ENCODE assay signal across 16 cellular contexts in the genomic region with DNA sequence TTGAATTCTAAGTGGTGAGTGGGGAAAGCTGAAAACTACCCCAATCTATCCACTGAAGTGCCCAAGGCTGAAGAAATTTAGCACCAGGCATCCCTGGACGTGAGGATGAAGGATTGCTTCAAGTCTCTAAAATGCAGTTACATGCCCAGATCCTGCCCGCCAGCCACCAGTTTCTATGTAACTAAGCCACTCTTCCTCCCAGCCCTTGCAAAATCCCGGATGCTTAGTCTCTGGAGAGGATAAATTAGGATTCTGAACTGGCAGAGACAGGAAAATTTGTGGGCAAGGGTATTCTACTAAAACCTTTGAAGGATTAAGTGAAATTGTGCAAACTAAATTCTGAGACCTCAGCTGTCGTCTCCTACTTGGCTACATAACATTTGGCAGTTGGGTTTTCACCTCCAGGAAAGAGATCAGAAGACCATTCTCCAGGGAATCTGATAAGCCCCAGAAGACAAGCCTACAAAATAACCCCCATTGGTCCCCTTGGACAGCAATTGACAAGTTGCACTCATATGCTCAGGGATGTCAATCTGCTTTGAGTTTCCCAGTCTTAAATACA.
A peak's percentile ranks its signal among the peaks of the same experiment; 100 is the strongest.
DNase-seq lines count a peak whose midpoint lies in the region; FAIRE-seq and TF ChIP-seq lines count a peak whose summit lies in the region.
"Had no signal": no experiment of that assay in that cellular context is flagged by ENCODE, and none has a peak within 500 bp of the region (broad histone marks: within the 10 kb centered on the region; RNA-seq: fewer than 3 reads in every experiment).

No MANE protein-coding gene starts in this region.

- no peak overlapping the region for H3K27ac ChIP-seq in WERI-Rb-1

- TF ChIP-seq CTCF in D721Med (IDR thresholded peaks at IDR 0.05; ENCODE audit: insufficient read depth, missing control alignments) (no peak), WERI-Rb-1 (IDR thresholded peaks at IDR 0.05; ENCODE audit: low read depth, low read length) (no peak), CD14-positive monocyte (IDR thresholded peaks at IDR 0.05) (no peak)

- H3K27ac Mint-ChIP-seq in CD14-positive monocyte, result no peak overlapping the region
- H3K27ac Mint-ChIP-seq: CD4-positive, alpha-beta T cell had no signal

- intact Hi-C loops in CD14-positive monocyte (cut with micrococcal nuclease), result no loop called here

- no peaks in the 10 kb centered on the region for H3K9me3 ChIP-seq in WERI-Rb-1 (ENCODE audit: severe bottlenecking)
- H3K9me3 ChIP-seq: A549, HAP-1 had no signal

- H3K4me3 Mint-ChIP-seq in CD14-positive monocyte, result no peak overlapping the region
- H3K4me3 Mint-ChIP-seq: CD4-positive, alpha-beta T cell had no signal

- in situ Hi-C loops in SK-MEL-5 (cut with HindIII; ENCODE audit: low pct_unique_long_range_greater_than_20kb, low sequenced_read_pairs), result no loop called here

- peaks cover 0 to 11% (median 2%) of the 10 kb centered on the region in 7 donors for H3K9me3 Mint-ChIP-seq in CD14-positive monocyte
- H3K9me3 Mint-ChIP-seq: CD4-positive, alpha-beta T cell had no signal

- H3K4me1 Mint-ChIP-seq in CD14-positive monocyte, result peaks cover 4% of the 10 kb centered on the region

- H3K36me3 Mint-ChIP-seq in CD14-positive monocyte, result peaks cover 30 to 36% of the 10 kb centered on the region in 2 donors

- peak; percentile 58 for DNase-seq in D721Med (ENCODE audit: insufficient read length, low spot score)
- DNase-seq in SK-MEL-5 (ENCODE audit: low read depth, low spot score), result peak; percentile 7
- DNase-seq in myocyte (ENCODE audit: low read depth), result peak; percentile 47
- DNase-seq in WERI-Rb-1, result no peak
- DNase-seq in CD14-positive monocyte (ENCODE audit: low spot score), result no peak
- DNase-seq in SW 1271 (lab: John Stamatoyannopoulos, UW), result no peak
- DNase-seq: Calu3; CD4-positive, alpha-beta T cell; DMS153; DND-41; GDM1; GOT3 had no signal

- peak; percentile 100 for FAIRE-seq in D721Med (lab: Jason Lieb, UNC)
- FAIRE-seq: A549, GM12892, GM19239 had no signal

- H3K36me3 ChIP-seq in WERI-Rb-1, result no peaks in the 10 kb centered on the region
- H3K36me3 ChIP-seq: HAP-1 had no signal

- no peak overlapping the region for H3K4me3 ChIP-seq in WERI-Rb-1 (ENCODE audit: low read depth, low read length)
- H3K4me3 ChIP-seq: A549, HAP-1 had no signal

- no peaks in the 10 kb centered on the region for H3K27me3 Mint-ChIP-seq in CD14-positive monocyte (ENCODE audit: low read depth in 3 of 3)
- H3K27me3 Mint-ChIP-seq: CD4-positive, alpha-beta T cell had no signal

- no peaks in the 10 kb centered on the region for H3K27me3 ChIP-seq in WERI-Rb-1 (ENCODE audit: insufficient read depth, low read depth, severe bottlenecking)

Comparison
In these comparisons a context has a peak if more than half of its experiments do, and no peak if none do; other contexts are left out.
1. DNase-seq: peak in D721Med (single experiment), SK-MEL-5 (single experiment) and myocyte (single experiment); none in WERI-Rb-1 (single experiment), CD14-positive monocyte (single experiment) and SW 1271 (0 of 2).